In genomic region chr11:30311189-30311588, GRCh38 we compare ENCODE assay signal across 31 cellular contexts.
"Had no signal": no experiment of that assay in that cellular context is flagged by ENCODE, and none has a peak within 500 bp of the region (broad histone marks: within the 10 kb centered on the region; RNA-seq: fewer than 3 reads in every experiment).

No MANE protein-coding gene starts in this region.

- FAIRE-seq: small intestine had no signal

- H3K4me1 Mint-ChIP-seq: naive thymus-derived CD8-positive, alpha-beta T cell; nephron progenitor cell; neural crest cell; stimulated activated effector memory CD8-positive, alpha-beta T cell treated with anti-CD3 and anti-CD28 coated beads, Interleukin-12 subunit alpha, Interleukin-12 subunit beta, amount 100 ng/mL, for 72 hours; stimulated activated naive B cell treated with anti-CD40 and anti-IgM and Interleukin-4, amounts not matched to agents 10 μg/mL and 1 μg/mL and 100 μg/mL, for 72 hours had no signal

- H3K4me1 ChIP-seq: parathyroid adenoma, psoas muscle, right lobe of liver, sigmoid colon, stomach, suprapubic skin, testis, tibial artery, transverse colon, upper lobe of right lung, uterus had no signal

- DNase-seq: naive thymus-derived CD8-positive, alpha-beta T cell; nephron progenitor cell; nucleus accumbens; ovary; posterior cingulate gyrus; psoas muscle; right cardiac atrium; right lobe of liver; sigmoid colon; small intestine; stimulated activated CD4-positive, alpha-beta T cell treated with anti-CD3 and anti-CD28 coated beads, Interleukin-15, amount 100 ng/mL, for 24 hours; stimulated activated CD4-positive, alpha-beta T cell treated with anti-CD3 and anti-CD28 coated beads, Interleukin-2, amount 100 ng/mL, for 24 hours; stimulated activated CD4-positive, alpha-beta T cell treated with anti-CD3 and anti-CD28 coated beads, Interleukin-2, amount 100 ng/mL, for 48 hours; stimulated activated CD4-positive, alpha-beta T cell treated with anti-CD3 and anti-CD28 coated beads, Interleukin-4, amount 100 ng/mL, for 24 hours; stimulated activated naive B cell treated with anti-CD40 and anti-IgM and Interleukin-4, amounts not matched to agents 10 μg/mL and 1 μg/mL and 100 μg/mL, for 72 hours; stimulated activated naive CD4-positive, alpha-beta T cell treated with Interleukin-2 at 50 U/mL for 16 hours; stomach; testis; tibial artery; transverse colon; upper lobe of right lung; uterus had no signal

- H3K4me3 Mint-ChIP-seq: naive thymus-derived CD8-positive, alpha-beta T cell; natural killer cell treated with Interleukin-12 subunit alpha and Interleukin-12 subunit beta and Interleukin-15 and Interleukin-18, amount 100 ng/mL, for 72 hours; nephron progenitor cell; neural crest cell; stimulated activated effector memory CD8-positive, alpha-beta T cell treated with anti-CD3 and anti-CD28 coated beads, Interleukin-12 subunit alpha, Interleukin-12 subunit beta, amount 100 ng/mL, for 72 hours; stimulated activated naive B cell treated with anti-CD40 and anti-IgM and Interleukin-4, amounts not matched to agents 10 μg/mL and 1 μg/mL and 100 μg/mL, for 72 hours; stimulated activated naive CD8-positive, alpha-beta T cell treated with anti-CD3 and anti-CD28 coated beads, Interleukin-15, Interleukin-2, amounts not matched to agents 100 ng/mL and 50 ng/mL, for 24 hours; type B pancreatic cell had no signal

- H3K79me2 ChIP-seq: parathyroid adenoma had no signal

- H3K9me3 Mint-ChIP-seq: stimulated activated effector memory CD8-positive, alpha-beta T cell treated with anti-CD3 and anti-CD28 coated beads, Interleukin-12 subunit alpha, Interleukin-12 subunit beta, amount 100 ng/mL, for 72 hours had no signal

- H3K9ac ChIP-seq: parathyroid adenoma had no signal

- H3K27ac ChIP-seq: neutrophil, ovary, parathyroid adenoma, psoas muscle, right lobe of liver, sigmoid colon, stomach, suprapubic skin, testis, tibial artery, transverse colon, upper lobe of right lung, uterus had no signal

- ATAC-seq: naive thymus-derived CD8-positive, alpha-beta T cell; natural killer cell treated with Interleukin-12 subunit alpha and Interleukin-12 subunit beta and Interleukin-15 and Interleukin-18, amount 100 ng/mL, for 72 hours; psoas muscle; right cardiac atrium; right lobe of liver; stimulated activated naive B cell treated with anti-CD40 and anti-IgM and Interleukin-4, amounts not matched to agents 10 μg/mL and 1 μg/mL and 100 μg/mL, for 72 hours; upper lobe of right lung had no signal

- H3K27me3 Mint-ChIP-seq: progenitor cell of endocrine pancreas, type B pancreatic cell had no signal

- H3K9me3 ChIP-seq: neutrophil, ovary, psoas muscle, right lobe of liver, suprapubic skin, testis, transverse colon, upper lobe of right lung, uterus had no signal

- H3K36me3 Mint-ChIP-seq: stimulated activated effector memory CD8-positive, alpha-beta T cell treated with anti-CD3 and anti-CD28 coated beads, Interleukin-12 subunit alpha, Interleukin-12 subunit beta, amount 100 ng/mL, for 72 hours; stimulated activated naive B cell treated with anti-CD40 and anti-IgM and Interleukin-4, amounts not matched to agents 10 μg/mL and 1 μg/mL and 100 μg/mL, for 72 hours; type B pancreatic cell had no signal

- H2AFZ ChIP-seq: parathyroid adenoma had no signal

- H3K27me3 ChIP-seq: neutrophil, ovary, sigmoid colon, stomach, testis, transverse colon, upper lobe of right lung, uterus had no signal

- H3K27ac Mint-ChIP-seq: naive thymus-derived CD8-positive, alpha-beta T cell; nephron progenitor cell; progenitor cell of endocrine pancreas; stimulated activated effector memory CD8-positive, alpha-beta T cell treated with anti-CD3 and anti-CD28 coated beads, Interleukin-12 subunit alpha, Interleukin-12 subunit beta, amount 100 ng/mL, for 72 hours; stimulated activated naive B cell treated with anti-CD40 and anti-IgM and Interleukin-4, amounts not matched to agents 10 μg/mL and 1 μg/mL and 100 μg/mL, for 72 hours; stimulated activated naive CD8-positive, alpha-beta T cell treated with anti-CD3 and anti-CD28 coated beads, Interleukin-15, Interleukin-2, amounts not matched to agents 100 ng/mL and 50 ng/mL, for 24 hours; type B pancreatic cell had no signal

- H3K36me3 ChIP-seq: neutrophil, ovary, right lobe of liver, sigmoid colon, stomach, suprapubic skin, tibial artery, transverse colon, upper lobe of right lung, uterus had no signal

- H3K4me3 ChIP-seq: ovary, psoas muscle, right lobe of liver, sigmoid colon, stomach, suprapubic skin, testis, tibial artery, transverse colon, upper lobe of right lung, uterus had no signal
